In genomic region chr4:185833055-185833598, GRCh38 we compare ENCODE assay signal across 15 cellular contexts. TPM values are rescaled to one million over a fixed set of nuclear protein-coding genes. Genes with fewer than 3 reads are reported as not detected.
DNase-seq lines count a peak whose midpoint lies in the region; ATAC-seq and TF ChIP-seq lines count a peak whose summit lies in the region.
"Had no signal": no experiment of that assay in that cellular context is flagged by ENCODE, and none has a peak within 500 bp of the region (broad histone marks: within the 10 kb centered on the region; RNA-seq: fewer than 3 reads in every experiment).

No MANE protein-coding gene starts in this region.

- dilution Hi-C loops in mammary epithelial cell (cut with HindIII; ENCODE audit: low sequenced_read_pairs), result no loop called here

- CTCF ChIA-PET in mammary epithelial cell (lab: Charles Lee; ENCODE audit: low non-redundant PET), result no interaction called here

- DNase-seq in mammary epithelial cell (peak; percentile 3), breast epithelium (ENCODE audit: low spot score in 2 of 2) (no peak), choroid plexus epithelial cell (ENCODE audit: low read depth) (peak; percentile 60), kidney tubule cell (ENCODE audit: low spot score) (peak; percentile 97), NCI-H526 (lab: John Stamatoyannopoulos, UW) (no peak), thyroid gland (no peak), gastrocnemius medialis (no peak)
- DNase-seq: COR-L47, kidney, NCI-H2081, testis, WERI-Rb-1 had no signal

- TF ChIP-seq POLR2A in breast epithelium (IDR thresholded peaks at IDR 0.05) (no peak), thyroid gland (IDR thresholded peaks at IDR 0.05) (no peak), gastrocnemius medialis (IDR thresholded peaks at IDR 0.05) (no peak)

- H3K9me3 ChIP-seq in mammary epithelial cell (replicated peaks; ENCODE audit: insufficient read depth, low read length) (no peaks in the 10 kb centered on the region), breast epithelium (no peaks in the 10 kb centered on the region), thyroid gland (no peaks in the 10 kb centered on the region), gastrocnemius medialis (no peaks in the 10 kb centered on the region)
- H3K9me3 ChIP-seq: testis had no signal

- H3K36me3 ChIP-seq in mammary epithelial cell (ENCODE audit: insufficient read depth, low read length) (no peaks in the 10 kb centered on the region), breast epithelium (no peaks in the 10 kb centered on the region), thyroid gland (no peaks in the 10 kb centered on the region), gastrocnemius medialis (no peaks in the 10 kb centered on the region)
- H3K36me3 ChIP-seq: WERI-Rb-1 had no signal

- in situ Hi-C loops in mammary epithelial cell (cut with MboI; ENCODE audit: low sequenced_read_pairs in 2 of 2), result no loop called here
- in situ Hi-C loops in gastrocnemius medialis (cut with MboI; ENCODE audit: low sequenced_read_pairs in 4 of 4), result no loop called here

- no peaks in the 10 kb centered on the region for H3K79me2 ChIP-seq in mammary epithelial cell (ENCODE audit: insufficient read depth, low read length)

- no peak overlapping the region for H3K4me3 ChIP-seq in mammary epithelial cell (replicated peaks in 1 of 3; ENCODE audit: insufficient read depth in 1 of 3, low read depth in 2 of 3, low read length in 3 of 3)
- H3K4me3 ChIP-seq in breast epithelium, result no peak overlapping the region
- H3K4me3 ChIP-seq in choroid plexus epithelial cell (ENCODE audit: low read depth, low read length), result no peak overlapping the region
- H3K4me3 ChIP-seq in thyroid gland (replicated peaks in 1 of 3), result no peak overlapping the region
- no peak overlapping the region for H3K4me3 ChIP-seq in gastrocnemius medialis
- H3K4me3 ChIP-seq: SK-N-MC, testis had no signal

- intact Hi-C loops in mammary epithelial cell (cut with micrococcal nuclease), result no loop called here
- intact Hi-C loops in breast epithelium (cut with DNase I; ENCODE audit: low total_unique reads), result no loop called here
- intact Hi-C loops in thyroid gland (cut with DNase I), result no loop called here
- intact Hi-C loops in gastrocnemius medialis (cut with DNase I; ENCODE audit: low total_unique reads), result no loop called here

- peak overlapping the region; percentile 8 for H3K4me2 ChIP-seq in mammary epithelial cell (ENCODE audit: insufficient read depth, low read depth, low read length)

- H4K20me1 ChIP-seq in mammary epithelial cell (ENCODE audit: insufficient read depth, low read length), result no peaks in the 10 kb centered on the region

- TF ChIP-seq CTCF in mammary epithelial cell (conservative IDR thresholded peaks at IDR 0.05 in 1 of 2, IDR thresholded peaks at IDR 0.05 in 1 of 2; ENCODE audit: extremely low read depth in 1 of 2, insufficient read depth in 1 of 2, low read depth in 1 of 2, low read length in 2 of 2) (no peak), breast epithelium (IDR thresholded peaks at IDR 0.05) (no peak), choroid plexus epithelial cell (conservative IDR thresholded peaks at IDR 0.05; ENCODE audit: low read depth, low read length) (no peak), thyroid gland (IDR thresholded peaks at IDR 0.05) (no peak), gastrocnemius medialis (IDR thresholded peaks at IDR 0.05 in 4 of 5, conservative IDR thresholded peaks at IDR 0.05 in 1 of 5) (no peak)

- BruUV-seq in mammary epithelial cell (replicated peaks; lab: Mats Ljungman, UMichigan), result no TSS peak

- no peak overlapping the region for H2AFZ ChIP-seq in mammary epithelial cell (ENCODE audit: low read depth, low read length)

- H3K27me3 ChIP-seq in mammary epithelial cell (ENCODE audit: insufficient read depth, low read length), result no peaks in the 10 kb centered on the region
- no peaks in the 10 kb centered on the region for H3K27me3 ChIP-seq in breast epithelium
- no peaks in the 10 kb centered on the region for H3K27me3 ChIP-seq in thyroid gland
- H3K27me3 ChIP-seq in gastrocnemius medialis, result no peaks in the 10 kb centered on the region
- H3K27me3 ChIP-seq: testis had no signal

- H3K9ac ChIP-seq in mammary epithelial cell (ENCODE audit: insufficient read depth, low read length), result no peak overlapping the region

- ATAC-seq in gastrocnemius medialis (no peak), GM18861 (IDR thresholded peaks at IDR 0.05; ENCODE audit: unreplicated experiment) (no peak)
- ATAC-seq: activated naive CD4-positive, alpha-beta T cell treated with anti-CD3 and anti-CD28 coated beads, Interleukin-2, amount 50 U/mL, for 72 hours had no signal

- H3K4me1 ChIP-seq in mammary epithelial cell (ENCODE audit: insufficient read depth, low read length) (peaks cover 8% of the 10 kb centered on the region), breast epithelium (no peaks in the 10 kb centered on the region), thyroid gland (peaks cover 26 to 33% of the 10 kb centered on the region in 2 donors), gastrocnemius medialis (peaks cover 0 to 4% of the 10 kb centered on the region in 2 donors)

- H3K27ac ChIP-seq in mammary epithelial cell (ENCODE audit: insufficient read depth, low read depth, low read length) (no peak overlapping the region), breast epithelium (no peak overlapping the region), thyroid gland (no peak overlapping the region), gastrocnemius medialis (no peak overlapping the region)
- H3K27ac ChIP-seq: SK-N-MC, testis, WERI-Rb-1 had no signal

RNA-seq across cellular contexts. Expression of gene SORBS2, which starts 21.1 kb away (rescaled TPM):
- total RNA-seq in mammary epithelial cell, result 1 to 10 TPM; 5.6 to 8.5 TPM
- 3.6 TPM for polyA plus RNA-seq in mammary epithelial cell
- not detected for polyA minus RNA-seq in mammary epithelial cell
- 100 to 1,000 TPM in 2 of 3 donors, 10 to 100 TPM in 1; 21.8 to 132 (median 105) TPM for total RNA-seq in breast epithelium
- 100 to 1,000 TPM; 290 to 437 (median 377) TPM for total RNA-seq in thyroid gland
- total RNA-seq in gastrocnemius medialis, result 10 to 100 TPM; 15.3 to 64.5 (median 17.4) TPM
- total RNA-seq: activated naive CD4-positive, alpha-beta T cell treated with anti-CD3 and anti-CD28 coated beads, Interleukin-2, amount 50 U/mL, for 72 hours had no signal

Comparison
In these comparisons a context has a peak if more than half of its experiments do, and no peak if none do; other contexts are left out.
1. DNase-seq: peak in mammary epithelial cell (single experiment), choroid plexus epithelial cell (single experiment) and kidney tubule cell (single experiment); none in breast epithelium (0 of 2), NCI-H526 (0 of 2), thyroid gland (0 of 2) and gastrocnemius medialis (0 of 2).